Comparison of ENCODE assay signal across 10 cellular contexts in the genomic region with DNA sequence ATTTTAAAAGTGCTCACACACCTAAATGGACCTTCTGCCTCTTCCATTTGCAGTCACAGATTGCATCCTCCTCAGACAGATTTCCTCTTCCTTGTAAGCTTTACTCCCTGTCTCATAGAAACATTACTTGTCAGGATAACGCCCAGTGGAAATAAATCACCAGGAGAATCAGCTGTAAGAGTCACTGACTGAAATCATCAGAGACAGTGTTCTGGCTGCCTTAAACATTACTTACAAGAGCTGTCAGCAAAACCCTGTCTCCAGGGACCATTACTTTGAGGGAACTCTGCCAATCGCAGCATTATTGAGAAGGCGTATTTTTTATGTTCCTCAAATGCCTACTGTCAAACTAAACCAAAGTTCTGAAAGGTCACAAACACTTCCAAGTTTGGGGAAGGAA.
DNase-seq lines count a peak whose midpoint lies in the region; ATAC-seq lines count a peak whose summit lies in the region.
"Had no signal": no experiment of that assay in that cellular context is flagged by ENCODE, and none has a peak within 500 bp of the region (broad histone marks: within the 10 kb centered on the region; RNA-seq: fewer than 3 reads in every experiment).

No MANE protein-coding gene starts in this region.

- ATAC-seq in HG03039 (IDR thresholded peaks at IDR 0.05; ENCODE audit: unreplicated experiment): no peak
- ATAC-seq in HG03159 (IDR thresholded peaks at IDR 0.05; ENCODE audit: unreplicated experiment): no peak
- ATAC-seq: effector memory CD8-positive, alpha-beta T cell had no signal

- H3K27me3 Mint-ChIP-seq in activated T-cell treated with anti-CD3 and anti-CD28 coated beads, Interleukin-2, amount 50 U/mL, for 24 hours: peaks cover 24% of the 10 kb centered on the region

- H3K4me3 ChIP-seq in skeletal muscle cell (ENCODE audit: low read depth, low read length): no peak overlapping the region

- H3K4me1 Mint-ChIP-seq in activated T-cell treated with anti-CD3 and anti-CD28 coated beads, Interleukin-2, amount 50 U/mL, for 24 hours (ENCODE audit: low read depth): no peaks in the 10 kb centered on the region

- no peak overlapping the region for H3K27ac Mint-ChIP-seq in activated T-cell treated with anti-CD3 and anti-CD28 coated beads, Interleukin-2, amount 50 U/mL, for 24 hours
- H3K27ac Mint-ChIP-seq: effector memory CD8-positive, alpha-beta T cell had no signal

- DNase-seq in GM03348 (ENCODE audit: low spot score): peak; percentile 62
- DNase-seq in T1000 (lab: John Stamatoyannopoulos, UW): peak; percentile 5
- DNase-seq in glomerular visceral epithelial cell (ENCODE audit: extremely low spot score): peak; percentile 40
- DNase-seq in skeletal muscle cell (ENCODE audit: low read depth): peak; percentile 96
- no peak for DNase-seq in middle frontal gyrus (ENCODE audit: extremely low spot score, low spot score)
- no peak for DNase-seq in activated T-cell treated with anti-CD3 and anti-CD28 coated beads, Interleukin-2, amount 50 U/mL, for 24 hours
- DNase-seq: effector memory CD8-positive, alpha-beta T cell; NCI-H1694 treated with DMSO at 0.1 percent for 48 hours had no signal

- no peaks in the 10 kb centered on the region for H3K36me3 Mint-ChIP-seq in activated T-cell treated with anti-CD3 and anti-CD28 coated beads, Interleukin-2, amount 50 U/mL, for 24 hours (ENCODE audit: low read depth)

- H3K9me3 Mint-ChIP-seq in activated T-cell treated with anti-CD3 and anti-CD28 coated beads, Interleukin-2, amount 50 U/mL, for 24 hours: no peaks in the 10 kb centered on the region

- H3K4me3 Mint-ChIP-seq in activated T-cell treated with anti-CD3 and anti-CD28 coated beads, Interleukin-2, amount 50 U/mL, for 24 hours: no peak overlapping the region
- H3K4me3 Mint-ChIP-seq: effector memory CD8-positive, alpha-beta T cell had no signal

Comparison
In these comparisons a context has a peak if more than half of its experiments do, and no peak if none do; other contexts are left out.
1. DNase-seq: peak in GM03348 (single experiment), T1000 (single experiment), glomerular visceral epithelial cell (single experiment) and skeletal muscle cell (single experiment); none in middle frontal gyrus (single experiment) and activated T-cell treated with anti-CD3 and anti-CD28 coated beads, Interleukin-2, amount 50 U/mL, for 24 hours (single experiment).